Comparison of ENCODE assay signal across 13 cellular contexts in the genomic region with DNA sequence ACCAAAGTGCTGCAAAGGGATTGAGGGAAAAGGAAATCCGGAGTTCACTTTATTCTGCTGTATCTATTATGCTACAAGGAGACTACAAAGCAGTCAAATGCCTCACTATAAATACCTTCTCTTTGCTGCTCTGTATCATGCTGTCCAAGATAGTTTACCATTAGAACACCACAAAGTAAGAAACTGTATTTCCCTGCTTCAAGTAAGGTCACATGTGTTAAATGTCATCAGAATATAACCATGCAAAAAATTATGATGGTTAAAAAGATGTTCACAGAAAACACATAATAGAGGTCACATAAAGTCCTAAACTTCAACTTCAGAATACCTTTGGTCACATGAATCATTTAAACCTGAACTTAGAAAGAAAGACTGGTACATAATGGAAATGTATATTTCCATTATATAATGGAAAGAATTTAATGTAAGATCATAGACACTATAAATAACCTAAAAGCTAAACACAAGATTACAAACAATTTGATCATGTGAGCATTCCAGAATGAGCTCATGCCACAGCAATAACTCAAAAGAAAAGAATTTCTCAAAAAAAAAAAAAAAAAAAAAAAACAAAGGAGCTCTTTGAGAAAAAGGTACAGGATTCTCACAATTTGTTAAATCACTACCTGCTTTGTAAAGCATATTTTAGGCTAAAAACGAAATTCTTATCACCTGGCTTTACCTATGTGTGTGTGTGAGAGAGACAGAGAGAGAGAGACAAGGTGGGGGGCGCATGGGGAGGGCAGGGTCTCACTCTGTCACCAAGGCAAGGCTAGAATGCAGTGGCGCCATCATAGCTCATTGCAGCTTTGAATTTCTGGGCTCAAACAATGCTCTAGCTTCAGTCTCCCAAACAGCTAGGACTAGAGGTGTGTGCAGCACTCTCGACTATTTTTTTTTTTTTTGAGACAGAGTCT. TPM values are rescaled to one million over a fixed set of nuclear protein-coding genes. Genes with fewer than 3 reads are reported as not detected.
DNase-seq lines count a peak whose midpoint lies in the region; ATAC-seq, FAIRE-seq and TF ChIP-seq lines count a peak whose summit lies in the region.
"Had no signal": no experiment of that assay in that cellular context is flagged by ENCODE, and none has a peak within 500 bp of the region (broad histone marks: within the 10 kb centered on the region; RNA-seq: fewer than 3 reads in every experiment).

No MANE protein-coding gene starts in this region.

- peaks cover 23% of the 10 kb centered on the region for H3K79me1 ChIP-seq in mesenchymal stem cell (replicated peaks; ENCODE audit: low read length, poor library complexity, severe bottlenecking)

- peak overlapping the region in 1 of 2 experiments; percentile 3 for H3K14ac ChIP-seq in mesenchymal stem cell (ENCODE audit: low read length in 2 of 2)

- H3K4me2 ChIP-seq in mesenchymal stem cell (ENCODE audit: low read length, poor library complexity, severe bottlenecking), result no peak overlapping the region

- peak overlapping the region; percentile 35 to 66 for H3K4ac ChIP-seq in mesenchymal stem cell (ENCODE audit: low read depth in 1 of 2, low read length in 2 of 2)

- H4K91ac ChIP-seq in mesenchymal stem cell (ENCODE audit: low read length), result peak overlapping the region; percentile 73

- H4K8ac ChIP-seq in mesenchymal stem cell (ENCODE audit: low read length), result peak overlapping the region; percentile 81

- no peak for ATAC-seq in heart left ventricle
- no peak for ATAC-seq in GM18520 (IDR thresholded peaks at IDR 0.05; ENCODE audit: unreplicated experiment)

- intact Hi-C loops in heart left ventricle (cut with DNase I), result loop anchor here in 3 of 10 donors (5.0 to 10.0 kb wide), 3 partner anchors 34 to 64 kb away; no protein-coding TSS in a partner anchor
- intact Hi-C loops in cardiac septum (cut with DNase I), result no loop called here

- no peak for FAIRE-seq in urothelium cell line (lab: Jason Lieb, UNC)
- FAIRE-seq: A204.1 had no signal

- TF ChIP-seq CTCF in heart left ventricle (IDR thresholded peaks at IDR 0.05), result no peak

- H3K9me3 ChIP-seq in heart left ventricle, result no peaks in the 10 kb centered on the region
- H3K9me3 ChIP-seq in mesenchymal stem cell (ENCODE audit: control insufficient read depth, low read length), result no peaks in the 10 kb centered on the region

- H3K9ac ChIP-seq in mesenchymal stem cell (ENCODE audit: low read length), result peak overlapping the region; percentile 79

- H2AFZ ChIP-seq in mesenchymal stem cell (ENCODE audit: low read depth, low read length), result no peak overlapping the region

- H3K4me3 ChIP-seq in heart left ventricle, result no peak overlapping the region
- no peak overlapping the region for H3K4me3 ChIP-seq in mesenchymal stem cell (ENCODE audit: insufficient read depth in 1 of 2, low read depth in 1 of 2, low read length in 2 of 2)

- no peak overlapping the region for H2AK5ac ChIP-seq in mesenchymal stem cell (ENCODE audit: low read length, severe bottlenecking)

- H3K36me3 ChIP-seq in heart left ventricle (no peaks in the 10 kb centered on the region), mesenchymal stem cell (ENCODE audit: control insufficient read depth in 1 of 2, insufficient read depth in 2 of 2, low read depth in 1 of 2, low read length in 2 of 2) (no peaks in the 10 kb centered on the region)

- DNase-seq in heart left ventricle (no peak), cardiac septum (ENCODE audit: low spot score) (no peak), dermis blood vessel endothelial cell (peak; percentile 72), mesenchymal stem cell (peak; percentile 77), urothelium cell line (ENCODE audit: low spot score) (peak; percentile 38), 8988T (no peak), LoVo (ENCODE audit: low spot score) (no peak)
- DNase-seq: central memory CD4-positive, alpha-beta T cell; NCI-H1048; NK-92 treated with Interleukin-12 subunit alpha and Interleukin-12 subunit beta, amount 100 ng/mL, for 24 hours; T-helper 2 cell had no signal

- peak overlapping the region; percentile 4 to 80 for H2BK12ac ChIP-seq in mesenchymal stem cell (ENCODE audit: low read length in 2 of 2)

- peak overlapping the region; percentile 75 to 90 (median 82) for H3K27ac ChIP-seq in heart left ventricle
- H3K27ac ChIP-seq in mesenchymal stem cell (ENCODE audit: low read length, poor library complexity, severe bottlenecking), result no peak overlapping the region

- peak overlapping the region; percentile 42 for H2BK120ac ChIP-seq in mesenchymal stem cell (ENCODE audit: low read depth, low read length)

- WGBS in heart left ventricle, 4 donors, result 56 to 64% (median 60%) methylated on average over 5 of the region's 5 CpGs
- 76% methylated on average over 5 of the region's 5 CpGs for WGBS in mesenchymal stem cell

- H3K27me3 ChIP-seq in heart left ventricle (no peaks in the 10 kb centered on the region), mesenchymal stem cell (ENCODE audit: control insufficient read depth in 1 of 2, insufficient read depth in 1 of 2, low read length in 2 of 2) (no peaks in the 10 kb centered on the region)

- H3K18ac ChIP-seq in mesenchymal stem cell (ENCODE audit: low read depth in 1 of 2, low read length in 2 of 2), result peak overlapping the region; percentile 58 to 80

- no peak overlapping the region for H3K23ac ChIP-seq in mesenchymal stem cell (ENCODE audit: low read length in 2 of 2)

- H2BK15ac ChIP-seq in mesenchymal stem cell (ENCODE audit: low read depth, poor library complexity, severe bottlenecking), result no peak overlapping the region

- H3K4me1 ChIP-seq in heart left ventricle (peaks cover 9 to 98% (median 85%) of the 10 kb centered on the region in 12 donors), mesenchymal stem cell (ENCODE audit: control insufficient read depth, insufficient read depth, low read depth, low read length) (peaks cover 11% of the 10 kb centered on the region)

- TF ChIP-seq POLR2A in heart left ventricle (IDR thresholded peaks at IDR 0.05), result no peak

- H2BK5ac ChIP-seq in mesenchymal stem cell (ENCODE audit: low read depth, low read length, poor library complexity, severe bottlenecking), result no peak overlapping the region

RNA-seq across cellular contexts. Expression of a gene that starts 58.7 kb away (rescaled TPM):
- total RNA-seq in heart left ventricle (100 to 1,000 TPM in 3 of 9 donors, 10 to 100 TPM in 6; 49.2 to 148 (median 85.1) TPM), cardiac septum (145 TPM), dermis blood vessel endothelial cell (48.2 and 52.4 TPM in 2 replicates)
- 10 to 100 TPM; 17.1 to 39.1 TPM for polyA plus RNA-seq in heart left ventricle
- 34.7 TPM for polyA plus RNA-seq in mesenchymal stem cell (2013, experiment 1 of 2)
- polyA plus RNA-seq in mesenchymal stem cell (2013, experiment 2 of 2), result 33.3 TPM

Comparison
In these comparisons a context has a peak if more than half of its experiments do, and no peak if none do; other contexts are left out.
1. DNase-seq: peak in dermis blood vessel endothelial cell (single experiment), mesenchymal stem cell (single experiment) and urothelium cell line (single experiment); none in heart left ventricle (0 of 5), cardiac septum (single experiment), 8988T (single experiment) and LoVo (single experiment).